8 cellular contexts compared by ENCODE assay signal in genomic region chr7:47497367-47498096, GRCh38.
DNase-seq lines count a peak whose midpoint lies in the region; ATAC-seq and TF ChIP-seq lines count a peak whose summit lies in the region.

No MANE protein-coding gene starts in this region.

- DNase-seq in OCI-LY7 (ENCODE audit: low spot score) = peak; percentile 87
- no peak for DNase-seq in nucleus accumbens (lab: John Stamatoyannopoulos, UW)
- no peak for DNase-seq in activated naive CD4-positive, alpha-beta T cell treated with Interleukin-2 at 50 U/mL for 16 hours
- no peak for DNase-seq in breast epithelium (ENCODE audit: low spot score in 2 of 2)
- DNase-seq in lower leg skin (ENCODE audit: low spot score in 2 of 2) = no peak

- H3K9me2 ChIP-seq in OCI-LY7 (ENCODE audit: insufficient read depth, low read length) = no peaks in the 10 kb centered on the region

- no peaks in the 10 kb centered on the region for H4K20me1 ChIP-seq in OCI-LY7 (ENCODE audit: insufficient read depth, low read length)

- POLR2A ChIA-PET in OCI-LY7 (lab: Charles Lee) = interaction anchor here (0.6 to 2.3 kb wide), 16 partner anchors 8 to 440 kb away, joined by 3 to 8 read pairs (median 4); no protein-coding TSS in a partner anchor

- CTCF ChIA-PET in OCI-LY7 (lab: Charles Lee; ENCODE audit: unreplicated experiment) = interaction anchor here (0.6 kb wide), 3 partner anchors 43 to 475 kb away, joined by 3 to 8 read pairs (median 4); no protein-coding TSS in a partner anchor

- TF ChIP-seq POLR2A in breast epithelium (IDR thresholded peaks at IDR 0.05) (no peak), lower leg skin (IDR thresholded peaks at IDR 0.05) (no peak)

- 51 to 69% methylated on average over 12 of the region's 12 CpGs for WGBS in lower leg skin, 2 donors

- TF ChIP-seq CTCF in OCI-LY7 (conservative IDR thresholded peaks at IDR 0.05; ENCODE audit: low read length) = no peak
- TF ChIP-seq CTCF in breast epithelium (IDR thresholded peaks at IDR 0.05) = no peak
- TF ChIP-seq CTCF in lower leg skin (IDR thresholded peaks at IDR 0.05) = no peak

- H2AFZ ChIP-seq in OCI-LY7 (ENCODE audit: low read length) = peak overlapping the region; percentile 70

- no peaks in the 10 kb centered on the region for H3K79me2 ChIP-seq in OCI-LY7 (ENCODE audit: insufficient read depth, low read depth, low read length)

- H3K9ac ChIP-seq in mucosa of rectum (ENCODE audit: low read depth in 1 of 2, low read length in 2 of 2) = peak overlapping the region; percentile 18 to 29

- H3K4me3 ChIP-seq in OCI-LY7 (ENCODE audit: low read depth, low read length, poor library complexity, severe bottlenecking) = peak overlapping the region; percentile 32
- peak overlapping the region in 1 of 2 donors; percentile 27 for H3K4me3 ChIP-seq in mucosa of rectum (ENCODE audit: low read length in 2 of 2)
- H3K4me3 ChIP-seq in breast epithelium = no peak overlapping the region
- no peak overlapping the region for H3K4me3 ChIP-seq in lower leg skin (ENCODE audit: low read depth, poor library complexity, severe bottlenecking)

- peak overlapping the region; percentile 86 for H3K27ac ChIP-seq in OCI-LY7 (ENCODE audit: low read depth, low read length, poor library complexity, severe bottlenecking)
- H3K27ac ChIP-seq in mucosa of rectum (ENCODE audit: low read depth in 2 of 2, low read length in 2 of 2) = peak overlapping the region; percentile 71 to 79
- H3K27ac ChIP-seq in breast epithelium = peak overlapping the region in 1 of 2 donors; percentile 30

- intact Hi-C loops in OCI-LY7 (cut with micrococcal nuclease; ENCODE audit: unreplicated experiment) (loop anchor here (5.0 kb wide), 3 partner anchors 80 to 175 kb away; no protein-coding TSS in a partner anchor), breast epithelium (cut with DNase I; ENCODE audit: low total_unique reads) (no loop called here), lower leg skin (cut with DNase I; ENCODE audit: low total_unique reads) (no loop called here)

- no TSS peak for BruUV-seq in OCI-LY7 (replicated peaks; lab: Mats Ljungman, UMichigan)

- no peaks in the 10 kb centered on the region for H3K9me3 ChIP-seq in OCI-LY7 (ENCODE audit: low read length)
- no peaks in the 10 kb centered on the region for H3K9me3 ChIP-seq in mucosa of rectum (ENCODE audit: control insufficient read depth in 2 of 2, low read length in 2 of 2)
- no peaks in the 10 kb centered on the region for H3K9me3 ChIP-seq in breast epithelium

- H3K4me1 ChIP-seq in OCI-LY7 (ENCODE audit: insufficient read depth, low read length, poor library complexity, severe bottlenecking) (peaks cover 53% of the 10 kb centered on the region), mucosa of rectum (ENCODE audit: control insufficient read depth in 2 of 2, insufficient read depth in 2 of 2, low read length in 2 of 2) (peaks cover 66 to 82% of the 10 kb centered on the region in 2 donors), breast epithelium (no peaks in the 10 kb centered on the region)

- H3K36me3 ChIP-seq in OCI-LY7 (ENCODE audit: insufficient read depth, low read length) (no peaks in the 10 kb centered on the region), mucosa of rectum (ENCODE audit: control insufficient read depth in 2 of 2, insufficient read depth in 2 of 2, low read length in 2 of 2) (no peaks in the 10 kb centered on the region), breast epithelium (no peaks in the 10 kb centered on the region)

- H3K27me3 ChIP-seq in mucosa of rectum (ENCODE audit: control insufficient read depth in 2 of 2, insufficient read depth in 2 of 2, low read length in 2 of 2) (no peaks in the 10 kb centered on the region), breast epithelium (no peaks in the 10 kb centered on the region)

- H3K4me2 ChIP-seq in OCI-LY7 (ENCODE audit: low read length) = peak overlapping the region; percentile 74

- ATAC-seq in GM19023 (IDR thresholded peaks at IDR 0.05; ENCODE audit: unreplicated experiment) = peak; percentile 83
- ATAC-seq in HG02840 (IDR thresholded peaks at IDR 0.05; ENCODE audit: low FRiP score, unreplicated experiment) = peak; percentile 88
